Comparison of ENCODE assay signal across 13 cellular contexts in genomic region chr11:12235080-12235479, GRCh38.
DNase-seq lines count a peak whose midpoint lies in the region; ATAC-seq and TF ChIP-seq lines count a peak whose summit lies in the region.
"Had no signal": no experiment of that assay in that cellular context is flagged by ENCODE, and none has a peak within 500 bp of the region (broad histone marks: within the 10 kb centered on the region; RNA-seq: fewer than 3 reads in every experiment).

No MANE protein-coding gene starts in this region.

- ATAC-seq in activated T-helper 17 cell treated with anti-CD3 and anti-CD28 coated beads, Interleukin-2, amount 50 U/mL, for 72 hours (replicated peaks), result no peak
- no peak for ATAC-seq in left lung

- POLR2A ChIA-PET in MCF 10A (lab: Yijun Ruan, JAX), result interaction anchor here (1.1 kb wide), 1 partner anchor 113 kb away, joined by 3 read pairs; no protein-coding TSS in a partner anchor

- dilution Hi-C loops in mammary epithelial cell (cut with HindIII; ENCODE audit: low sequenced_read_pairs), result loop anchor here (5.0 kb wide), 2 partner anchors 73 to 158 kb away; no protein-coding TSS in a partner anchor

- H3K4me1 Mint-ChIP-seq in MCF 10A (ENCODE audit: insufficient read depth, unreplicated experiment), result peaks cover 16% of the 10 kb centered on the region
- peaks cover 41% of the 10 kb centered on the region for H3K4me1 Mint-ChIP-seq in activated T-helper 17 cell treated with anti-CD3 and anti-CD28 coated beads, Interleukin-2, amount 50 U/mL, for 72 hours
- H3K4me1 Mint-ChIP-seq: WTC11 had no signal

- peaks cover 22% of the 10 kb centered on the region for H3K79me2 ChIP-seq in mammary epithelial cell (ENCODE audit: insufficient read depth, low read length)

- H3K4me1 ChIP-seq in mammary epithelial cell (ENCODE audit: insufficient read depth, low read length), result peaks cover 33% of the 10 kb centered on the region
- peaks cover 9 to 23% of the 10 kb centered on the region in 2 donors for H3K4me1 ChIP-seq in left lung
- H3K4me1 ChIP-seq in tibial artery, result peaks cover 6 to 85% (median 57%) of the 10 kb centered on the region in 4 donors

- peaks cover 57% of the 10 kb centered on the region for H3K36me3 ChIP-seq in mammary epithelial cell (ENCODE audit: insufficient read depth, low read length)
- H3K36me3 ChIP-seq in left lung, result peaks cover 0 to 36% of the 10 kb centered on the region in 2 donors
- peaks cover 44 to 47% (median 45%) of the 10 kb centered on the region in 3 donors for H3K36me3 ChIP-seq in tibial artery

- H3K9me3 Mint-ChIP-seq in MCF 10A (ENCODE audit: unreplicated experiment), result no peaks in the 10 kb centered on the region
- no peaks in the 10 kb centered on the region for H3K9me3 Mint-ChIP-seq in activated T-helper 17 cell treated with anti-CD3 and anti-CD28 coated beads, Interleukin-2, amount 50 U/mL, for 72 hours
- H3K9me3 Mint-ChIP-seq: WTC11 had no signal

- CTCF ChIA-PET in MCF 10A (lab: Yijun Ruan, JAX), result interaction anchor here (0.6 to 8.9 kb wide), 13 partner anchors 10 to 187 kb away, joined by 3 to 83 read pairs (median 8); no protein-coding TSS in a partner anchor
- CTCF ChIA-PET in mammary epithelial cell (lab: Charles Lee; ENCODE audit: low non-redundant PET), result interaction anchor here (0.6 kb wide), 1 partner anchor 146 kb away, joined by 3 read pairs; no protein-coding TSS in a partner anchor

- H3K9me3 ChIP-seq in mammary epithelial cell (replicated peaks; ENCODE audit: insufficient read depth, low read length), result no peaks in the 10 kb centered on the region
- no peaks in the 10 kb centered on the region for H3K9me3 ChIP-seq in left lung
- no peaks in the 10 kb centered on the region for H3K9me3 ChIP-seq in tibial artery
- H3K9me3 ChIP-seq: colonic mucosa had no signal

- no peak overlapping the region for H3K9ac ChIP-seq in mammary epithelial cell (ENCODE audit: insufficient read depth, low read length)

- intact Hi-C loops in MCF 10A (cut with micrococcal nuclease), result loop anchor here (1.0 to 5.0 kb wide), 3 partner anchors 47 to 303 kb away; no protein-coding TSS in a partner anchor
- intact Hi-C loops in mammary epithelial cell (cut with micrococcal nuclease), result loop anchor here (5.0 kb wide), 1 partner anchor 123 kb away; the partner anchor contains the start of gene MICAL2
- intact Hi-C loops in left lung (cut with DNase I), result loop anchor here in 1 of 2 donors (10.0 kb wide), 1 partner anchor 180 kb away; no protein-coding TSS in a partner anchor
- intact Hi-C loops in tibial artery (cut with DNase I; ENCODE audit: low total_unique reads), result loop anchor here (2.0 to 10.0 kb wide), 2 partner anchors 70 to 126 kb away; no protein-coding TSS in a partner anchor

- no peak overlapping the region for H3K4me2 ChIP-seq in mammary epithelial cell (ENCODE audit: insufficient read depth, low read depth, low read length)

- no peak overlapping the region for H2AFZ ChIP-seq in mammary epithelial cell (ENCODE audit: low read depth, low read length)

- 93% methylated on average over 5 of the region's 6 CpGs for WGBS in mammary epithelial cell (ENCODE audit: low coverage, missing lambda C conversion rate)

- in situ Hi-C loops in mammary epithelial cell (cut with MboI; ENCODE audit: low sequenced_read_pairs in 2 of 2), result loop anchor here in 1 of 2 donors (5.0 to 10.0 kb wide), 2 partner anchors 100 to 188 kb away; no protein-coding TSS in a partner anchor

- H4K20me1 ChIP-seq in mammary epithelial cell (ENCODE audit: insufficient read depth, low read length), result no peaks in the 10 kb centered on the region

- peak overlapping the region; percentile 55 for H3K27ac Mint-ChIP-seq in MCF 10A (ENCODE audit: low read depth, unreplicated experiment)
- peak overlapping the region; percentile 94 for H3K27ac Mint-ChIP-seq in activated T-helper 17 cell treated with anti-CD3 and anti-CD28 coated beads, Interleukin-2, amount 50 U/mL, for 72 hours
- H3K27ac Mint-ChIP-seq: WTC11 had no signal

- H3K27ac ChIP-seq in mammary epithelial cell (ENCODE audit: insufficient read depth, low read depth, low read length), result no peak overlapping the region
- H3K27ac ChIP-seq in left lung, result peak overlapping the region; percentile 43 to 51
- H3K27ac ChIP-seq in tibial artery, result peak overlapping the region; percentile 77 to 86

- H3K36me3 Mint-ChIP-seq in MCF 10A (ENCODE audit: insufficient read depth, unreplicated experiment), result peaks cover 30% of the 10 kb centered on the region
- peaks cover 100% of the 10 kb centered on the region for H3K36me3 Mint-ChIP-seq in activated T-helper 17 cell treated with anti-CD3 and anti-CD28 coated beads, Interleukin-2, amount 50 U/mL, for 72 hours (ENCODE audit: low read depth)
- H3K36me3 Mint-ChIP-seq: WTC11 had no signal

- H3K27me3 ChIP-seq in mammary epithelial cell (ENCODE audit: insufficient read depth, low read length) (no peaks in the 10 kb centered on the region), left lung (no peaks in the 10 kb centered on the region), tibial artery (no peaks in the 10 kb centered on the region)
- H3K27me3 ChIP-seq: colonic mucosa had no signal

- TF ChIP-seq CTCF in MCF 10A (IDR thresholded peaks at IDR 0.05; ENCODE audit: unreplicated experiment), result no peak
- no peak for TF ChIP-seq CTCF in mammary epithelial cell (conservative IDR thresholded peaks at IDR 0.05 in 1 of 2, IDR thresholded peaks at IDR 0.05 in 1 of 2; ENCODE audit: extremely low read depth in 1 of 2, insufficient read depth in 1 of 2, low read depth in 1 of 2, low read length in 2 of 2)
- TF ChIP-seq CTCF in left lung (IDR thresholded peaks at IDR 0.05), result no peak
- TF ChIP-seq CTCF in tibial artery (IDR thresholded peaks at IDR 0.05), result no peak

- H3K4me3 ChIP-seq in mammary epithelial cell (replicated peaks in 1 of 3; ENCODE audit: insufficient read depth in 1 of 3, low read depth in 2 of 3, low read length in 3 of 3) (no peak overlapping the region), left lung (no peak overlapping the region), tibial artery (no peak overlapping the region)
- H3K4me3 ChIP-seq: colonic mucosa had no signal

- BruUV-seq in MCF 10A (replicated peaks; lab: Mats Ljungman, UMichigan) (no TSS peak), mammary epithelial cell (replicated peaks; lab: Mats Ljungman, UMichigan) (no TSS peak)

- no peak for DNase-seq in MCF 10A (ENCODE audit: unreplicated experiment)
- no peak for DNase-seq in mammary epithelial cell
- DNase-seq in left lung, result no peak
- DNase-seq in tibial artery, result peak in 1 of 2 donors; percentile 85
- DNase-seq in effector CD4-positive, alpha-beta T cell, result no peak
- no peak for DNase-seq in DMS79 (lab: John Stamatoyannopoulos, UW)
- no peak for DNase-seq in SHP77 treated with DMSO at 0.1 percent for 48 hours (lab: John Stamatoyannopoulos, UW)
- DNase-seq: activated effector memory CD4-positive, alpha-beta T cell treated with Interleukin-2 at 50 U/mL for 16 hours; colonic mucosa; foreskin melanocyte; NCI-H510A treated with DMSO at 0.1 percent for 48 hours had no signal

- no peaks in the 10 kb centered on the region for H3K27me3 Mint-ChIP-seq in MCF 10A (ENCODE audit: insufficient read depth, unreplicated experiment)
- no peaks in the 10 kb centered on the region for H3K27me3 Mint-ChIP-seq in activated T-helper 17 cell treated with anti-CD3 and anti-CD28 coated beads, Interleukin-2, amount 50 U/mL, for 72 hours

- no peak overlapping the region for H3K4me3 Mint-ChIP-seq in MCF 10A (ENCODE audit: unreplicated experiment)
- H3K4me3 Mint-ChIP-seq in activated T-helper 17 cell treated with anti-CD3 and anti-CD28 coated beads, Interleukin-2, amount 50 U/mL, for 72 hours, result peak overlapping the region; percentile 67
- H3K4me3 Mint-ChIP-seq: WTC11 had no signal
